ENCODE assay signal across 9 cellular contexts in genomic region chrX:72100824-72101351, GRCh38. TPM values are rescaled to one million over a fixed set of nuclear protein-coding genes. Genes with fewer than 3 reads are reported as not detected.
DNase-seq lines count a peak whose midpoint lies in the region; ATAC-seq, FAIRE-seq and TF ChIP-seq lines count a peak whose summit lies in the region.
"Had no signal": no experiment of that assay in that cellular context is flagged by ENCODE, and none has a peak within 500 bp of the region (broad histone marks: within the 10 kb centered on the region; RNA-seq: fewer than 3 reads in every experiment).

No MANE protein-coding gene starts in this region.

- peaks cover 3% of the 10 kb centered on the region for H3K27me3 Mint-ChIP-seq in activated naive CD4-positive, alpha-beta T cell treated with anti-CD3 and anti-CD28 coated beads, Interleukin-2, amount 50 U/mL, for 24 hours
- peaks cover 1% of the 10 kb centered on the region for H3K27me3 Mint-ChIP-seq in glutamatergic neuron (ENCODE audit: unreplicated experiment)

- no peak overlapping the region for H3K27ac Mint-ChIP-seq in activated naive CD4-positive, alpha-beta T cell treated with anti-CD3 and anti-CD28 coated beads, Interleukin-2, amount 50 U/mL, for 24 hours
- H3K27ac Mint-ChIP-seq in glutamatergic neuron (ENCODE audit: unreplicated experiment) = no peak overlapping the region

- H3K4me3 Mint-ChIP-seq in activated naive CD4-positive, alpha-beta T cell treated with anti-CD3 and anti-CD28 coated beads, Interleukin-2, amount 50 U/mL, for 24 hours = peak overlapping the region; percentile 58
- H3K4me3 Mint-ChIP-seq in glutamatergic neuron (ENCODE audit: unreplicated experiment) = no peak overlapping the region

- peak; percentile 48 for DNase-seq in T follicular helper cell (ENCODE audit: low read depth)
- peak; percentile 52 to 62 for DNase-seq in stimulated activated CD4-positive, alpha-beta T cell treated with anti-CD3 and anti-CD28 coated beads, Interleukin-2, amount 100 ng/mL, for 24 hours
- no peak for DNase-seq in glutamatergic neuron
- DNase-seq in NCI-H2171 treated with DMSO at 0.1 percent for 48 hours (lab: John Stamatoyannopoulos, UW) = no peak
- DNase-seq in HTR-8/SVneo (ENCODE audit: insufficient read length, low spot score) = no peak

- peaks cover 35% of the 10 kb centered on the region for H3K4me1 Mint-ChIP-seq in activated naive CD4-positive, alpha-beta T cell treated with anti-CD3 and anti-CD28 coated beads, Interleukin-2, amount 50 U/mL, for 24 hours
- H3K4me1 Mint-ChIP-seq in glutamatergic neuron (ENCODE audit: low read depth, unreplicated experiment) = no peaks in the 10 kb centered on the region

- no peaks in the 10 kb centered on the region for H3K9me3 Mint-ChIP-seq in activated naive CD4-positive, alpha-beta T cell treated with anti-CD3 and anti-CD28 coated beads, Interleukin-2, amount 50 U/mL, for 24 hours
- no peaks in the 10 kb centered on the region for H3K9me3 Mint-ChIP-seq in glutamatergic neuron (ENCODE audit: unreplicated experiment)

- TF ChIP-seq CTCF in glutamatergic neuron (IDR thresholded peaks at IDR 0.05; ENCODE audit: partially characterized antibody, unreplicated experiment) = no peak

- FAIRE-seq in HTR-8/SVneo (lab: Jason Lieb, UNC) = no peak

- ATAC-seq in GM18858 (IDR thresholded peaks at IDR 0.05; ENCODE audit: unreplicated experiment) (peak; percentile 76), HG02938 (IDR thresholded peaks at IDR 0.05; ENCODE audit: unreplicated experiment) (peak; percentile 83)

- no peaks in the 10 kb centered on the region for H3K36me3 Mint-ChIP-seq in activated naive CD4-positive, alpha-beta T cell treated with anti-CD3 and anti-CD28 coated beads, Interleukin-2, amount 50 U/mL, for 24 hours
- no peaks in the 10 kb centered on the region for H3K36me3 Mint-ChIP-seq in glutamatergic neuron (ENCODE audit: unreplicated experiment)

RNA-seq across cellular contexts. Expression of gene RTL5, which starts 30.8 kb away (rescaled TPM):
- total RNA-seq in glutamatergic neuron (ENCODE audit: unreplicated experiment) = 18.2 TPM
- total RNA-seq: HT1080 had no signal

Comparison
In these comparisons a context has a peak if more than half of its experiments do, and no peak if none do; other contexts are left out.
1. DNase-seq: peak in T follicular helper cell (single experiment) and stimulated activated CD4-positive, alpha-beta T cell treated with anti-CD3 and anti-CD28 coated beads, Interleukin-2, amount 100 ng/mL, for 24 hours (2 of 2); none in glutamatergic neuron (single experiment), NCI-H2171 treated with DMSO at 0.1 percent for 48 hours (single experiment) and HTR-8/SVneo (single experiment).